23 cellular contexts compared by ENCODE assay signal in the genomic region with DNA sequence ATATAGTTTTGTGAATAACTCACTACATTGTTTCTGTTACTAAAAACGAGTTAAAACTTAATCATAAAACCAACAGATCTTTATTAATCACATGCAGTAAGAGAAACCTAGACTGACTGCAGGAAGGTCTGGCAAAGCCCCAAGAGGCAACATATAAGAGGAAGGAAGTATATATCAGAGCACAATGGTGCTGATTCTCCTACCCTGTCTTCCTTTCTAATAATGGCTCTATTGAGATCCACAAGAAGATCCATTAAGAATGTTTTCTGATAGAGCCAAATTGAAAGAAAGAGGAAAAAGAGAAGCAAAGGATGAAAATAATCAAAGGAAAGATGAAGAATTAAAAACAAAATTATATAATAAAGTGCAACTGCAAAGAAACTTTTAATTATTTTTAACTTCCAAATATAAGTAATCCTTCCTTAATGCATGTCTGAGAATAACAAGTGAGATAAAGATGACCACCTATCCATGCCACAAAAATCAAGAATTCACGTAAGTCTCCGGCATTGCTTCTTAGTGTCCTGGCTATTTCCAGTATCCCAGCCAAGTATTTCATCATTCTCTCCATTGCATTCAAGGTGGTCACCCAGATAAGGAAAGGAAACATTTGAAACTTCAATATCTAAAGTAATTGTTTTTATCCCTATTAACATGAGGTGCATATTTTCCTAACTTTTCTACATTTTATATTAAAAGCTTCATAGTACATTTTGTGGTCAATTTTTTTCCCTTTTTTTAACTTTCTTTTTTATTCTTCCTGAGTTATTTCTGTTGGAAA.
DNase-seq lines count a peak whose midpoint lies in the region; ATAC-seq, FAIRE-seq and TF ChIP-seq lines count a peak whose summit lies in the region.
"Had no signal": no experiment of that assay in that cellular context is flagged by ENCODE, and none has a peak within 500 bp of the region (broad histone marks: within the 10 kb centered on the region; RNA-seq: fewer than 3 reads in every experiment).

No MANE protein-coding gene starts in this region.

- no peak for FAIRE-seq in astrocyte (lab: Jason Lieb, UNC)

- H3K36me3 ChIP-seq in astrocyte (ENCODE audit: insufficient read depth, low read length) (no peaks in the 10 kb centered on the region), fibroblast of lung (ENCODE audit: control insufficient read depth, insufficient read depth, low read length) (no peaks in the 10 kb centered on the region)
- H3K36me3 ChIP-seq: neutrophil, suprapubic skin had no signal

- no peaks in the 10 kb centered on the region for H3K4me1 Mint-ChIP-seq in activated T-cell treated with anti-CD3 and anti-CD28 coated beads, Interleukin-2, amount 50 U/mL, for 72 hours (ENCODE audit: low read depth)
- peaks cover 14% of the 10 kb centered on the region for H3K4me1 Mint-ChIP-seq in astrocyte (ENCODE audit: low read depth, unreplicated experiment)
- H3K4me1 Mint-ChIP-seq: CD14-positive monocyte had no signal

- H3K9ac ChIP-seq in astrocyte (ENCODE audit: low read length) (no peak overlapping the region), fibroblast of lung (ENCODE audit: insufficient read depth, low read length) (no peak overlapping the region)

- no peak overlapping the region for H3K4me3 Mint-ChIP-seq in activated T-cell treated with anti-CD3 and anti-CD28 coated beads, Interleukin-2, amount 50 U/mL, for 72 hours
- no peak overlapping the region for H3K4me3 Mint-ChIP-seq in astrocyte (ENCODE audit: unreplicated experiment)
- H3K4me3 Mint-ChIP-seq: activated naive CD8-positive, alpha-beta T cell; activated T-helper 1 cell treated with anti-CD3 and anti-CD28 coated beads, Interleukin-12 subunit alpha, Interleukin-12 subunit beta, Interleukin-2, Interleukin-4 antibody, amounts not matched to agents 30 ng/mL and 10 ng/mL and 1 ng/mL, durations not matched to agents 14 hours and 24 hours and 36 hours; CD14-positive monocyte had no signal

- TF ChIP-seq CTCF in astrocyte (IDR thresholded peaks at IDR 0.05; ENCODE audit: insufficient read depth, low read depth, low read length) (no peak), fibroblast of lung (conservative IDR thresholded peaks at IDR 0.05 in 1 of 2, IDR thresholded peaks at IDR 0.05 in 1 of 2; ENCODE audit: low read depth in 1 of 2, low read length in 2 of 2) (no peak)

- POLR2A ChIA-PET in HEK293T (lab: Yijun Ruan, JAX), result no interaction called here

- no peaks in the 10 kb centered on the region for H3K27me3 ChIP-seq in astrocyte (ENCODE audit: insufficient read depth, low read length)
- no peaks in the 10 kb centered on the region for H3K27me3 ChIP-seq in fibroblast of lung (ENCODE audit: control insufficient read depth, insufficient read depth, low read length)
- H3K27me3 ChIP-seq: neutrophil, suprapubic skin had no signal

- no peak overlapping the region for H3K27ac ChIP-seq in astrocyte (ENCODE audit: low read depth, low read length)
- no peak overlapping the region for H3K27ac ChIP-seq in fibroblast of lung (ENCODE audit: insufficient read depth, low read length)
- H3K27ac ChIP-seq: neutrophil, SK-N-MC, suprapubic skin had no signal

- H2AFZ ChIP-seq in astrocyte (ENCODE audit: low read depth, low read length), result no peak overlapping the region
- H2AFZ ChIP-seq in fibroblast of lung (ENCODE audit: low read length), result no peak overlapping the region

- no peaks in the 10 kb centered on the region for H4K20me1 ChIP-seq in astrocyte (ENCODE audit: insufficient read depth, low read length)
- H4K20me1 ChIP-seq in fibroblast of lung (ENCODE audit: control insufficient read depth, extremely low read depth, insufficient read depth, low read length), result no peaks in the 10 kb centered on the region

- H3K4me3 ChIP-seq in astrocyte (ENCODE audit: insufficient read depth, low read depth, low read length) (no peak overlapping the region), fibroblast of lung (replicated peaks in 1 of 4; ENCODE audit: control extremely low read depth in 1 of 4, insufficient read depth in 1 of 4, low read depth in 3 of 4, low read length in 4 of 4) (no peak overlapping the region)
- H3K4me3 ChIP-seq: SK-N-MC, suprapubic skin had no signal

- H3K9me3 ChIP-seq in astrocyte (ENCODE audit: insufficient read depth, low read depth, low read length) (no peaks in the 10 kb centered on the region), fibroblast of lung (ENCODE audit: control insufficient read depth, insufficient read depth, low read depth, low read length) (no peaks in the 10 kb centered on the region)
- H3K9me3 ChIP-seq: neutrophil, suprapubic skin had no signal

- no peaks in the 10 kb centered on the region for H3K79me2 ChIP-seq in astrocyte (ENCODE audit: insufficient read depth, low read length)
- H3K79me2 ChIP-seq in fibroblast of lung (ENCODE audit: control insufficient read depth, insufficient read depth, low read length), result no peaks in the 10 kb centered on the region

- ATAC-seq in activated T-cell treated with anti-CD3 and anti-CD28 coated beads, Interleukin-2, amount 50 U/mL, for 72 hours (replicated peaks in 1 of 2), result no peak
- ATAC-seq: activated CD4-positive, CD25-positive, alpha-beta regulatory T cell treated with anti-CD3 and anti-CD28 coated beads, Interleukin-2, amount 50 U/mL, for 24 hours had no signal

- no peaks in the 10 kb centered on the region for H3K4me1 ChIP-seq in astrocyte (ENCODE audit: insufficient read depth, low read length)
- no peaks in the 10 kb centered on the region for H3K4me1 ChIP-seq in fibroblast of lung (ENCODE audit: control insufficient read depth, extremely low read depth, insufficient read depth, low read length)
- H3K4me1 ChIP-seq: suprapubic skin had no signal

- H3K4me2 ChIP-seq in astrocyte (ENCODE audit: low read length) (no peak overlapping the region), fibroblast of lung (ENCODE audit: extremely low read depth, insufficient read depth, low read length) (no peak overlapping the region)

- H3K9me3 Mint-ChIP-seq in activated T-cell treated with anti-CD3 and anti-CD28 coated beads, Interleukin-2, amount 50 U/mL, for 72 hours, result no peaks in the 10 kb centered on the region
- no peaks in the 10 kb centered on the region for H3K9me3 Mint-ChIP-seq in astrocyte (ENCODE audit: unreplicated experiment)
- H3K9me3 Mint-ChIP-seq: activated T-helper 1 cell treated with anti-CD3 and anti-CD28 coated beads, Interleukin-12 subunit alpha, Interleukin-12 subunit beta, Interleukin-2, Interleukin-4 antibody, amounts not matched to agents 30 ng/mL and 10 ng/mL and 1 ng/mL, durations not matched to agents 14 hours and 24 hours and 36 hours had no signal

- DNase-seq in activated T-cell treated with anti-CD3 and anti-CD28 coated beads, Interleukin-2, amount 50 U/mL, for 72 hours, result no peak
- DNase-seq in activated T-cell treated with anti-CD3 and anti-CD28 coated beads, Interleukin-2, amount 50 U/mL, for 48 hours, result no peak
- peak; percentile 51 for DNase-seq in astrocyte (ENCODE audit: low read depth)
- DNase-seq in fibroblast of lung (ENCODE audit: low read depth in 2 of 2), result peak; percentile 4 to 65
- DNase-seq in stimulated activated CD8-positive, alpha-beta memory T cell treated with anti-CD3 and anti-CD28 coated beads, Interleukin-4, amount 100 ng/mL, for 48 hours, result no peak
- DNase-seq in HEK293T (ENCODE audit: extremely low spot score), result no peak
- no peak for DNase-seq in H4 (ENCODE audit: low spot score)
- no peak for DNase-seq in AML-193 (lab: John Stamatoyannopoulos, UW)
- DNase-seq: ACHN, DMS79, head of caudate nucleus, NCI-H1092 treated with DMSO at 0.1 percent for 48 hours, NCI-H2107, NCI-H748 treated with DMSO at 0.1 percent for 48 hours, retina, T-helper 9 cell had no signal

- H3K27me3 Mint-ChIP-seq in activated T-cell treated with anti-CD3 and anti-CD28 coated beads, Interleukin-2, amount 50 U/mL, for 72 hours (ENCODE audit: low read depth), result no peaks in the 10 kb centered on the region
- H3K27me3 Mint-ChIP-seq in astrocyte (ENCODE audit: low read depth, unreplicated experiment), result no peaks in the 10 kb centered on the region
- H3K27me3 Mint-ChIP-seq: activated naive CD8-positive, alpha-beta T cell had no signal

- CTCF ChIA-PET in HEK293T (lab: Yijun Ruan, JAX), result no interaction called here

- H3K36me3 Mint-ChIP-seq in activated T-cell treated with anti-CD3 and anti-CD28 coated beads, Interleukin-2, amount 50 U/mL, for 72 hours (ENCODE audit: insufficient read depth in 2 of 2), result no peaks in the 10 kb centered on the region
- H3K36me3 Mint-ChIP-seq in astrocyte (ENCODE audit: low read depth, unreplicated experiment), result no peaks in the 10 kb centered on the region
- H3K36me3 Mint-ChIP-seq: activated naive CD8-positive, alpha-beta T cell; CD14-positive monocyte had no signal

- H3K27ac Mint-ChIP-seq in activated T-cell treated with anti-CD3 and anti-CD28 coated beads, Interleukin-2, amount 50 U/mL, for 72 hours, result peak overlapping the region; percentile 33
- peak overlapping the region; percentile 68 for H3K27ac Mint-ChIP-seq in astrocyte (ENCODE audit: unreplicated experiment)
- H3K27ac Mint-ChIP-seq: activated naive CD8-positive, alpha-beta T cell; activated T-helper 1 cell treated with anti-CD3 and anti-CD28 coated beads, Interleukin-12 subunit alpha, Interleukin-12 subunit beta, Interleukin-2, Interleukin-4 antibody, amounts not matched to agents 30 ng/mL and 10 ng/mL and 1 ng/mL, durations not matched to agents 14 hours and 24 hours and 36 hours; CD14-positive monocyte had no signal

TF ChIP-seq in HEK293T, 16 proteins besides CTCF, POLR2A, EP300 and RAD21:
- TF ChIP-seq TARDBP (IDR thresholded peaks at IDR 0.05) (no peak), ELF4 (IDR thresholded peaks at IDR 0.05) (no peak), BHLHE40 (IDR thresholded peaks at IDR 0.05; ENCODE audit: borderline replicate concordance) (no peak), FOXK2 (IDR thresholded peaks at IDR 0.05) (no peak), ARNT (IDR thresholded peaks at IDR 0.05) (no peak)
- TF ChIP-seq, protein P1, sequence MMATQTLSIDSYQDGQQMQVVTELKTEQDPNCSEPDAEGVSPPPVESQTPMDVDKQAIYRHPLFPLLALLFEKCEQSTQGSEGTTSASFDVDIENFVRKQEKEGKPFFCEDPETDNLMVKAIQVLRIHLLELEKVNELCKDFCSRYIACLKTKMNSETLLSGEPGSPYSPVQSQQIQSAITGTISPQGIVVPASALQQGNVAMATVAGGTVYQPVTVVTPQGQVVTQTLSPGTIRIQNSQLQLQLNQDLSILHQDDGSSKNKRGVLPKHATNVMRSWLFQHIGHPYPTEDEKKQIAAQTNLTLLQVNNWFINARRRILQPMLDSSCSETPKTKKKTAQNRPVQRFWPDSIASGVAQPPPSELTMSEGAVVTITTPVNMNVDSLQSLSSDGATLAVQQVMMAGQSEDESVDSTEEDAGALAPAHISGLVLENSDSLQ (IDR thresholded peaks at IDR 0.05), result no peak
TF ChIP-seq in HEK293T: peak in this region for 0.

Comparison
In these comparisons a context has a peak if more than half of its experiments do, and no peak if none do; other contexts are left out.
1. DNase-seq: peak in astrocyte (single experiment) and fibroblast of lung (2 of 2); none in activated T-cell treated with anti-CD3 and anti-CD28 coated beads, Interleukin-2, amount 50 U/mL, for 72 hours (0 of 2), activated T-cell treated with anti-CD3 and anti-CD28 coated beads, Interleukin-2, amount 50 U/mL, for 48 hours (0 of 2), stimulated activated CD8-positive, alpha-beta memory T cell treated with anti-CD3 and anti-CD28 coated beads, Interleukin-4, amount 100 ng/mL, for 48 hours (single experiment), HEK293T (single experiment), H4 (single experiment) and AML-193 (0 of 2).